ENCODE assay signal across 8 cellular contexts in genomic region chr7:4641091-4641666, GRCh38. TPM values are rescaled to one million over a fixed set of nuclear protein-coding genes. Genes with fewer than 3 reads are reported as not detected.
DNase-seq lines count a peak whose midpoint lies in the region; ATAC-seq and TF ChIP-seq lines count a peak whose summit lies in the region.

No MANE protein-coding gene starts in this region.

- H3K27ac ChIP-seq in CD8-positive, alpha-beta T cell (ENCODE audit: low read depth, low read length), result peak overlapping the region; percentile 83
- H3K27ac ChIP-seq in adrenal gland (peak overlapping the region in 3 of 5 donors; percentile 18 to 89 (median 86)), aorta (ENCODE audit: low read depth in 1 of 2, low read length in 2 of 2) (no peak overlapping the region)

- intact Hi-C loops in CD8-positive, alpha-beta T cell (cut with DNase I, micrococcal nuclease), result loop anchor here (1.0 to 5.0 kb wide), 7 partner anchors 30 to 551 kb away; partner anchors contain the start of genes AP5Z1 (in 2 of the 2), FOXK1 (in 2 of the 2) and WIPI2 (in 1 of the 2)
- intact Hi-C loops in adrenal gland (cut with DNase I) (loop anchor here (5.0 kb wide), 2 partner anchors 41 to 106 kb away; partner anchors contain the start of gene FOXK1 (in 2 of the 2)), aorta (cut with DNase I) (loop anchor here (1.0 to 2.0 kb wide), 2 partner anchors 40 to 41 kb away; partner anchors contain the start of gene FOXK1 (in 1 of the 2))

- H3K9me3 ChIP-seq in CD8-positive, alpha-beta T cell (ENCODE audit: low read length), result no peaks in the 10 kb centered on the region
- H3K9me3 ChIP-seq in adrenal gland (replicated peaks in 1 of 3), result no peaks in the 10 kb centered on the region
- H3K9me3 ChIP-seq in aorta (ENCODE audit: control insufficient read depth, low read length), result no peaks in the 10 kb centered on the region

- no peaks in the 10 kb centered on the region for H3K36me3 Mint-ChIP-seq in CD8-positive, alpha-beta T cell
- no peaks in the 10 kb centered on the region for H3K36me3 Mint-ChIP-seq in memory B cell

- peak overlapping the region; percentile 78 for H3K4me3 Mint-ChIP-seq in CD8-positive, alpha-beta T cell
- H3K4me3 Mint-ChIP-seq in memory B cell, result peak overlapping the region; percentile 75

- TF ChIP-seq CTCF in CD8-positive, alpha-beta T cell (IDR thresholded peaks at IDR 0.05), result no peak
- no peak for TF ChIP-seq CTCF in HFF-Myc (IDR thresholded peaks at IDR 0.05; ENCODE audit: low read depth, low read length, missing control alignments)
- TF ChIP-seq CTCF in adrenal gland (IDR thresholded peaks at IDR 0.05), result peak in 3 of 6 experiments; percentile 28 to 46 (median 39)

- no peak for TF ChIP-seq POLR2A in adrenal gland (IDR thresholded peaks at IDR 0.05)

- no peak for DNase-seq in CD8-positive, alpha-beta T cell
- DNase-seq in HFF-Myc (ENCODE audit: extremely low read depth, low read depth), result no peak
- no peak for DNase-seq in adrenal gland
- no peak for DNase-seq in memory B cell (ENCODE audit: low spot score in 2 of 2)
- DNase-seq in aorta, result peak in 1 of 2 donors; percentile 50
- no peak for DNase-seq in kidney tubule cell (ENCODE audit: low spot score)
- no peak for DNase-seq in NAMALWA (ENCODE audit: low spot score)
- DNase-seq in NCI-H187 treated with DMSO at 0.1 percent for 48 hours (lab: John Stamatoyannopoulos, UW), result no peak

- 32 to 58% (median 40%) methylated on average over 10 to 18 of the region's 18 CpGs for WGBS in adrenal gland, 4 donors
- 28 to 33% methylated on average over 17 to 18 of the region's 18 CpGs for WGBS in aorta, 2 donors

- no peaks in the 10 kb centered on the region for H3K9me3 Mint-ChIP-seq in CD8-positive, alpha-beta T cell
- H3K9me3 Mint-ChIP-seq in memory B cell, result no peaks in the 10 kb centered on the region

- peaks cover 8% of the 10 kb centered on the region for H3K4me1 ChIP-seq in CD8-positive, alpha-beta T cell (ENCODE audit: insufficient read depth, low read length)
- H3K4me1 ChIP-seq in adrenal gland (replicated peaks in 1 of 2), result no peaks in the 10 kb centered on the region
- no peaks in the 10 kb centered on the region for H3K4me1 ChIP-seq in aorta (ENCODE audit: control insufficient read depth in 1 of 2, insufficient read depth in 2 of 2, low read length in 2 of 2)

- H3K36me3 ChIP-seq in CD8-positive, alpha-beta T cell (ENCODE audit: insufficient read depth, low read length), result no peaks in the 10 kb centered on the region
- no peaks in the 10 kb centered on the region for H3K36me3 ChIP-seq in adrenal gland (replicated peaks in 1 of 2)
- no peaks in the 10 kb centered on the region for H3K36me3 ChIP-seq in aorta (ENCODE audit: control insufficient read depth in 1 of 2, insufficient read depth in 2 of 2, low read length in 1 of 2)

- H3K27me3 Mint-ChIP-seq in CD8-positive, alpha-beta T cell (ENCODE audit: low read depth), result no peaks in the 10 kb centered on the region
- peaks cover 7% of the 10 kb centered on the region for H3K27me3 Mint-ChIP-seq in memory B cell

- ATAC-seq in CD8-positive, alpha-beta T cell, result peak; percentile 28
- peak; percentile 23 for ATAC-seq in memory B cell (ENCODE audit: low read depth)
- ATAC-seq in aorta (ENCODE audit: low FRiP score), result no peak

- POLR2A ChIA-PET in CD8-positive, alpha-beta T cell (lab: Charles Lee), result interaction anchor here (0.6 to 2.8 kb wide), 23 partner anchors 10 to 137 kb away, joined by 3 to 91 read pairs (median 5); partner anchors contain the start of genes AP5Z1 and FOXK1

- H3K27me3 ChIP-seq in CD8-positive, alpha-beta T cell (ENCODE audit: insufficient read depth, low read length), result no peaks in the 10 kb centered on the region
- H3K27me3 ChIP-seq in adrenal gland, result no peaks in the 10 kb centered on the region
- H3K27me3 ChIP-seq in aorta (ENCODE audit: control insufficient read depth in 1 of 2, insufficient read depth in 2 of 2, low read length in 1 of 2), result no peaks in the 10 kb centered on the region

- H3K27ac Mint-ChIP-seq in CD8-positive, alpha-beta T cell, result peak overlapping the region; percentile 85
- peak overlapping the region; percentile 81 for H3K27ac Mint-ChIP-seq in memory B cell

- peaks cover 8% of the 10 kb centered on the region for H3K4me1 Mint-ChIP-seq in CD8-positive, alpha-beta T cell (ENCODE audit: low read depth)
- peaks cover 7% of the 10 kb centered on the region for H3K4me1 Mint-ChIP-seq in memory B cell

- peak overlapping the region; percentile 75 for H3K4me3 ChIP-seq in CD8-positive, alpha-beta T cell (ENCODE audit: low read depth, low read length)
- H3K4me3 ChIP-seq in HFF-Myc (replicated peaks; ENCODE audit: low read depth, low read length) (peak overlapping the region; percentile 52), adrenal gland (peak overlapping the region in 2 of 4 donors; percentile 29 to 71), aorta (ENCODE audit: low read length in 2 of 2) (peak overlapping the region; percentile 16 to 55)

- CTCF ChIA-PET in CD8-positive, alpha-beta T cell (lab: Charles Lee), result interaction anchor here (0.6 to 2.3 kb wide), 10 partner anchors 34 to 135 kb away, joined by 3 to 11 read pairs (median 4); partner anchors contain the start of genes AP5Z1 and FOXK1

RNA-seq across cellular contexts. Expression of gene FOXK1, which starts 40.9 kb away (rescaled TPM):
- 10 to 100 TPM; 65.8 to 69.8 TPM for total RNA-seq in CD8-positive, alpha-beta T cell
- total RNA-seq in adrenal gland (10 to 100 TPM; 28.4 to 63.1 (median 42.5) TPM), aorta (10 to 100 TPM; 41.4 to 47.5 TPM)
- polyA plus RNA-seq in adrenal gland (10 to 100 TPM in 1 of 3 donors, 1 to 10 TPM in 2; 4.8 to 21.3 (median 9.0) TPM), aorta (1 to 10 TPM; 5.1 to 8.7 TPM)

Comparison
In these comparisons a context has a peak if more than half of its experiments do, and no peak if none do; other contexts are left out.
1. H3K27ac ChIP-seq: peak in CD8-positive, alpha-beta T cell (single experiment) and adrenal gland (3 of 5); none in aorta (0 of 2).